Comparison of ENCODE assay signal across 8 cellular contexts in genomic region chr2:24919100-24919976, GRCh38. TPM values are rescaled to one million over a fixed set of nuclear protein-coding genes. Genes with fewer than 3 reads are reported as not detected.
DNase-seq lines count a peak whose midpoint lies in the region; ATAC-seq and TF ChIP-seq lines count a peak whose summit lies in the region.

No MANE protein-coding gene starts in this region.

- in situ Hi-C loops in mammary epithelial cell (cut with MboI; ENCODE audit: low sequenced_read_pairs in 2 of 2) = no loop called here

- peaks cover 34% of the 10 kb centered on the region for H3K4me1 Mint-ChIP-seq in CD4-positive, alpha-beta T cell (ENCODE audit: low read depth)

- H3K4me3 Mint-ChIP-seq in CD4-positive, alpha-beta T cell = peak overlapping the region; percentile 97

- H3K36me3 ChIP-seq in mammary epithelial cell (ENCODE audit: insufficient read depth, low read length) = peaks cover 3% of the 10 kb centered on the region

- intact Hi-C loops in CD4-positive, alpha-beta T cell (cut with DNase I, micrococcal nuclease) = loop anchor here in 1 of 2 experiments (5.0 kb wide), 1 partner anchor 122 kb away; no protein-coding TSS in a partner anchor
- intact Hi-C loops in mammary epithelial cell (cut with micrococcal nuclease) (no loop called here), left colon (cut with DNase I, micrococcal nuclease) (no loop called here)

- H3K4me3 ChIP-seq in mammary epithelial cell (replicated peaks in 1 of 3; ENCODE audit: insufficient read depth in 1 of 3, low read depth in 2 of 3, low read length in 3 of 3) = peak overlapping the region; percentile 49 to 67 (median 50)

- peaks cover 9% of the 10 kb centered on the region for H3K36me3 Mint-ChIP-seq in CD4-positive, alpha-beta T cell (ENCODE audit: low read depth)

- H3K9me3 ChIP-seq in CD4-positive, alpha-beta T cell (ENCODE audit: control insufficient read depth, low read length) = no peaks in the 10 kb centered on the region
- no peaks in the 10 kb centered on the region for H3K9me3 ChIP-seq in mammary epithelial cell (replicated peaks; ENCODE audit: insufficient read depth, low read length)

- H3K4me1 ChIP-seq in mammary epithelial cell (ENCODE audit: insufficient read depth, low read length) = peaks cover 26% of the 10 kb centered on the region

- H4K20me1 ChIP-seq in mammary epithelial cell (ENCODE audit: insufficient read depth, low read length) = no peaks in the 10 kb centered on the region

- POLR2A ChIA-PET in CD4-positive, alpha-beta T cell (lab: Charles Lee) = interaction anchor here (0.6 to 1.2 kb wide), 3 partner anchors 51 to 843 kb away, joined by 3 to 4 read pairs (median 3); partner anchors contain the start of genes CENPO, PTRHD1 and SF3B6

- H2AFZ ChIP-seq in mammary epithelial cell (ENCODE audit: low read depth, low read length) = peak overlapping the region; percentile 93

- dilution Hi-C loops in mammary epithelial cell (cut with HindIII; ENCODE audit: low sequenced_read_pairs) = no loop called here

- peak overlapping the region; percentile 54 for H3K9ac ChIP-seq in mammary epithelial cell (ENCODE audit: insufficient read depth, low read length)

- peak; percentile 56 for ATAC-seq in CD4-positive, alpha-beta T cell (ENCODE audit: poor library complexity)
- ATAC-seq in GM19455 (IDR thresholded peaks at IDR 0.05; ENCODE audit: unreplicated experiment) = peak; percentile 13
- ATAC-seq in left colon = peak; percentile 72

- no peaks in the 10 kb centered on the region for H3K27me3 Mint-ChIP-seq in CD4-positive, alpha-beta T cell

- H3K27ac ChIP-seq in CD4-positive, alpha-beta T cell (ENCODE audit: low read depth, low read length) = no peak overlapping the region
- H3K27ac ChIP-seq in mammary epithelial cell (ENCODE audit: insufficient read depth, low read depth, low read length) = no peak overlapping the region

- H3K79me2 ChIP-seq in mammary epithelial cell (ENCODE audit: insufficient read depth, low read length) = peaks cover 39% of the 10 kb centered on the region

- CTCF ChIA-PET in CD4-positive, alpha-beta T cell (lab: Charles Lee) = no interaction called here
- CTCF ChIA-PET in mammary epithelial cell (lab: Charles Lee; ENCODE audit: low non-redundant PET) = interaction anchor here (0.9 kb wide), 1 partner anchor 306 kb away, joined by 6 read pairs; no protein-coding TSS in a partner anchor

- TF ChIP-seq CTCF in CD4-positive, alpha-beta T cell (IDR thresholded peaks at IDR 0.05) = no peak
- TF ChIP-seq CTCF in mammary epithelial cell (conservative IDR thresholded peaks at IDR 0.05 in 1 of 2, IDR thresholded peaks at IDR 0.05 in 1 of 2; ENCODE audit: extremely low read depth in 1 of 2, insufficient read depth in 1 of 2, low read depth in 1 of 2, low read length in 2 of 2) = no peak

- H3K27me3 ChIP-seq in CD4-positive, alpha-beta T cell (ENCODE audit: control insufficient read depth, insufficient read depth, low read length) = no peaks in the 10 kb centered on the region
- H3K27me3 ChIP-seq in mammary epithelial cell (ENCODE audit: insufficient read depth, low read length) = no peaks in the 10 kb centered on the region

- DNase-seq in CD4-positive, alpha-beta T cell = peak in 9 of 10 experiments; percentile 32 to 55 (median 42)
- DNase-seq in HPDE6-E6E7 (ENCODE audit: extremely low spot score) (peak; percentile 46), T-helper 9 cell (peak; percentile 54), mammary epithelial cell (peak; percentile 63), left colon (peak; percentile 54 to 67), NCI-H2029 (lab: John Stamatoyannopoulos, UW) (no peak)
- DNase-seq in stimulated activated CD4-positive, alpha-beta T cell treated with anti-CD3 and anti-CD28 coated beads, TNF-alpha, amount 100 ng/mL, for 48 hours (ENCODE audit: low read depth in 3 of 3) = peak; percentile 20 to 46 (median 44)

- no TSS peak for BruUV-seq in mammary epithelial cell (replicated peaks; lab: Mats Ljungman, UMichigan)

- H3K4me2 ChIP-seq in mammary epithelial cell (ENCODE audit: insufficient read depth, low read depth, low read length) = peak overlapping the region; percentile 97

- H3K9me3 Mint-ChIP-seq in CD4-positive, alpha-beta T cell = no peaks in the 10 kb centered on the region

- 0% methylated on average over 9 of the region's 67 CpGs for WGBS in mammary epithelial cell (ENCODE audit: low coverage, missing lambda C conversion rate)

- peak overlapping the region; percentile 69 for H3K27ac Mint-ChIP-seq in CD4-positive, alpha-beta T cell

RNA-seq across cellular contexts. Expression of gene ADCY3, which starts 0.7 kb away (rescaled TPM):
- 10 to 100 TPM; 28.1 to 31.4 TPM for total RNA-seq in CD4-positive, alpha-beta T cell
- total RNA-seq in mammary epithelial cell = 10 to 100 TPM; 13.3 to 50.5 TPM
- 63.4 TPM for polyA plus RNA-seq in mammary epithelial cell
- 106 TPM for polyA minus RNA-seq in mammary epithelial cell
- 10 to 100 TPM; 30.2 to 36.7 TPM for total RNA-seq in left colon

RNA-seq across cellular contexts. Expression of gene DNAJC27, which starts 52.4 kb away (rescaled TPM):
- 10 to 100 TPM; 20.0 to 23.1 TPM for total RNA-seq in CD4-positive, alpha-beta T cell
- total RNA-seq in mammary epithelial cell = 1 to 10 TPM; 4.4 to 5.0 TPM
- 1.4 TPM for polyA plus RNA-seq in mammary epithelial cell
- polyA minus RNA-seq in mammary epithelial cell = not detected
- 1 to 10 TPM; 3.7 to 4.8 TPM for total RNA-seq in left colon

Comparison
In these comparisons a context has a peak if more than half of its experiments do, and no peak if none do; other contexts are left out.
1. ATAC-seq: peak in every context shown above with its lines; median percentile 72 in left colon; 56 in CD4-positive, alpha-beta T cell; 13 in GM19455.